In the genomic region with DNA sequence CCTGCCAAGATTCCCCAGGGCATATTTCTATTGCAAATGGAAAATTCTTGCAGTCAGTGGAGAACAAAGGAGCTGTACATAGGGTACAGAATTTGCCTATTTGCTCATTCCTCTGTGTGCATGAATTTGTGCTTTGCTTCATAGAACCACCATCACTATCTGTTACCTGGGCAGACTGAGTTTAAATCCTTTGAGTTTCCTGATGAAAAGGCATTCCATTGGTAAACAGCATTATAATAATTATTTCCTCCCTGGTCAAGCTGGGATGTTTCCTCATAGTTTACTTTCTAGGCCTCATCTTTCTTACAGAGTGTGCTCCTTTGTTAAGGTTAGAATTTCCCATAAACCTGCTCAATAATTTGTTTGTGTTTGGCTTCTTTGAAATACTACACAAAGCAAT, we compare ENCODE assay signal across 1 cellular context.
TF ChIP-seq lines count a peak whose summit lies in the region.

No MANE protein-coding gene starts in this region.

TF ChIP-seq in HepG2, 621 proteins besides CTCF, POLR2A, EP300 and RAD21 (continues in another document):
- peak; percentile 11; the same call in 1 of the 2 replicates for TF ChIP-seq SOX5 (CRISPR knock-in tag; IDR thresholded peaks at IDR 0.05; ENCODE audit: borderline replicate concordance)
- no peak for TF ChIP-seq ZNF724P (CRISPR knock-in tag; IDR thresholded peaks at IDR 0.05; ENCODE audit: borderline replicate concordance)
- TF ChIP-seq SOX6 (IDR thresholded peaks at IDR 0.05) = no peak
- peak; percentile 33; the same call in 1 of the 2 replicates for TF ChIP-seq SOX6 (CRISPR knock-in tag; IDR thresholded peaks at IDR 0.05)
- TF ChIP-seq CREM (IDR thresholded peaks at IDR 0.05) = peak; percentile 39; the same call in 1 of the 2 replicates
- TF ChIP-seq CREM (CRISPR knock-in tag; IDR thresholded peaks at IDR 0.05) = no peak
- no peak for TF ChIP-seq ZNF839 (CRISPR knock-in tag; IDR thresholded peaks at IDR 0.05; ENCODE audit: borderline replicate concordance)
- peak; percentile 69; the same call in 1 of the 2 replicates for TF ChIP-seq NCOA2 (CRISPR knock-in tag; IDR thresholded peaks at IDR 0.05)
- no peak for TF ChIP-seq ZNF253 (CRISPR knock-in tag; IDR thresholded peaks at IDR 0.05; ENCODE audit: borderline replicate concordance)
- no peak for TF ChIP-seq SETDB1 (CRISPR knock-in tag; IDR thresholded peaks at IDR 0.05; ENCODE audit: borderline replicate concordance)
- TF ChIP-seq ZNF430 (CRISPR knock-in tag; IDR thresholded peaks at IDR 0.05) = no peak
- TF ChIP-seq JDP2 (CRISPR knock-in tag; IDR thresholded peaks at IDR 0.05; ENCODE audit: borderline replicate concordance) = no peak
- TF ChIP-seq, protein P1, sequence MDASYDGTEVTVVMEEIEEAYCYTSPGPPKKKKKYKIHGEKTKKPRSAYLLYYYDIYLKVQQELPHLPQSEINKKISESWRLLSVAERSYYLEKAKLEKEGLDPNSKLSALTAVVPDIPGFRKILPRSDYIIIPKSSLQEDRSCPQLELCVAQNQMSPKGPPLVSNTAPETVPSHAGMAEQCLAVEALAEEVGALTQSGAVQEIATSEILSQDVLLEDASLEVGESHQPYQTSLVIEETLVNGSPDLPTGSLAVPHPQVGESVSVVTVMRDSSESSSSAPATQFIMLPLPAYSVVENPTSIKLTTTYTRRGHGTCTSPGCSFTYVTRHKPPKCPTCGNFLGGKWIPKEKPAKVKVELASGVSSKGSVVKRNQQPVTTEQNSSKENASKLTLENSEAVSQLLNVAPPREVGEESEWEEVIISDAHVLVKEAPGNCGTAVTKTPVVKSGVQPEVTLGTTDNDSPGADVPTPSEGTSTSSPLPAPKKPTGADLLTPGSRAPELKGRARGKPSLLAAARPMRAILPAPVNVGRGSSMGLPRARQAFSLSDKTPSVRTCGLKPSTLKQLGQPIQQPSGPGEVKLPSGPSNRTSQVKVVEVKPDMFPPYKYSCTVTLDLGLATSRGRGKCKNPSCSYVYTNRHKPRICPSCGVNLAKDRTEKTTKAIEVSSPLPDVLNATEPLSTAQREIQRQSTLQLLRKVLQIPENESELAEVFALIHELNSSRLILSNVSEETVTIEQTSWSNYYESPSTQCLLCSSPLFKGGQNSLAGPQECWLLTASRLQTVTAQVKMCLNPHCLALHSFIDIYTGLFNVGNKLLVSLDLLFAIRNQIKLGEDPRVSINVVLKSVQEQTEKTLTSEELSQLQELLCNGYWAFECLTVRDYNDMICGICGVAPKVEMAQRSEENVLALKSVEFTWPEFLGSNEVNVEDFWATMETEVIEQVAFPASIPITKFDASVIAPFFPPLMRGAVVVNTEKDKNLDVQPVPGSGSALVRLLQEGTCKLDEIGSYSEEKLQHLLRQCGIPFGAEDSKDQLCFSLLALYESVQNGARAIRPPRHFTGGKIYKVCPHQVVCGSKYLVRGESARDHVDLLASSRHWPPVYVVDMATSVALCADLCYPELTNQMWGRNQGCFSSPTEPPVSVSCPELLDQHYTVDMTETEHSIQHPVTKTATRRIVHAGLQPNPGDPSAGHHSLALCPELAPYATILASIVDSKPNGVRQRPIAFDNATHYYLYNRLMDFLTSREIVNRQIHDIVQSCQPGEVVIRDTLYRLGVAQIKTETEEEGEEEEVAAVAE (CRISPR knock-in tag; IDR thresholded peaks at IDR 0.05; ENCODE audit: borderline replicate concordance) = no peak
- TF ChIP-seq, protein P2, sequence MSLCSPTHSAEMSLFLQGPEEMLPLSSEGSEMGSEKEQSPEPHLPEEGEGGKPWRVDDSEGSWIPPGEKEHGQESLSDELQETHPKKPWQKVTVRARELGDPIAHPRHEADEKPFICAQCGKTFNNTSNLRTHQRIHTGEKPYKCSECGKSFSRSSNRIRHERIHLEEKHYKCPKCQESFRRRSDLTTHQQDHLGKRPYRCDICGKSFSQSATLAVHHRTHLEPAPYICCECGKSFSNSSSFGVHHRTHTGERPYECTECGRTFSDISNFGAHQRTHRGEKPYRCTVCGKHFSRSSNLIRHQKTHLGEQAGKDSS (CRISPR knock-in tag; IDR thresholded peaks at IDR 0.05; ENCODE audit: borderline replicate concordance, low read depth) = no peak
- TF ChIP-seq ZBTB21 (CRISPR knock-in tag; IDR thresholded peaks at IDR 0.05) = no peak
- no peak for TF ChIP-seq SIX1 (CRISPR knock-in tag; IDR thresholded peaks at IDR 0.05; ENCODE audit: borderline replicate concordance)
- TF ChIP-seq SPEN (CRISPR knock-in tag; IDR thresholded peaks at IDR 0.05; ENCODE audit: low read depth) = no peak
- TF ChIP-seq MAFK (conservative IDR thresholded peaks at IDR 0.05 in 1 of 2, IDR thresholded peaks at IDR 0.05 in 1 of 2; ENCODE audit: low read length in 2 of 2) = no peak
- TF ChIP-seq ZBTB8A (CRISPR knock-in tag; IDR thresholded peaks at IDR 0.05; ENCODE audit: borderline replicate concordance, low read depth) = no peak
- no peak for TF ChIP-seq NFRKB (IDR thresholded peaks at IDR 0.05)
- TF ChIP-seq ADNP (CRISPR knock-in tag; IDR thresholded peaks at IDR 0.05) = no peak
- TF ChIP-seq SP2 (CRISPR knock-in tag; IDR thresholded peaks at IDR 0.05) = no peak
- TF ChIP-seq SOX13 (IDR thresholded peaks at IDR 0.05) = no peak
- peak in 1 of 2 experiments; percentile 62; a peak in 2 of 4 replicates for TF ChIP-seq SOX13 (CRISPR knock-in tag; conservative IDR thresholded peaks at IDR 0.05 in 1 of 2, IDR thresholded peaks at IDR 0.05 in 1 of 2)
- TF ChIP-seq ZNF468 (CRISPR knock-in tag; IDR thresholded peaks at IDR 0.05) = no peak
- TF ChIP-seq FOXA3 (CRISPR knock-in tag; IDR thresholded peaks at IDR 0.05) = 0 out of 2 replicates have a peak, but pooled peaks have one; percentile 40
- TF ChIP-seq ZNF367 (CRISPR knock-in tag; IDR thresholded peaks at IDR 0.05; ENCODE audit: borderline replicate concordance) = no peak
- TF ChIP-seq, protein P3, sequence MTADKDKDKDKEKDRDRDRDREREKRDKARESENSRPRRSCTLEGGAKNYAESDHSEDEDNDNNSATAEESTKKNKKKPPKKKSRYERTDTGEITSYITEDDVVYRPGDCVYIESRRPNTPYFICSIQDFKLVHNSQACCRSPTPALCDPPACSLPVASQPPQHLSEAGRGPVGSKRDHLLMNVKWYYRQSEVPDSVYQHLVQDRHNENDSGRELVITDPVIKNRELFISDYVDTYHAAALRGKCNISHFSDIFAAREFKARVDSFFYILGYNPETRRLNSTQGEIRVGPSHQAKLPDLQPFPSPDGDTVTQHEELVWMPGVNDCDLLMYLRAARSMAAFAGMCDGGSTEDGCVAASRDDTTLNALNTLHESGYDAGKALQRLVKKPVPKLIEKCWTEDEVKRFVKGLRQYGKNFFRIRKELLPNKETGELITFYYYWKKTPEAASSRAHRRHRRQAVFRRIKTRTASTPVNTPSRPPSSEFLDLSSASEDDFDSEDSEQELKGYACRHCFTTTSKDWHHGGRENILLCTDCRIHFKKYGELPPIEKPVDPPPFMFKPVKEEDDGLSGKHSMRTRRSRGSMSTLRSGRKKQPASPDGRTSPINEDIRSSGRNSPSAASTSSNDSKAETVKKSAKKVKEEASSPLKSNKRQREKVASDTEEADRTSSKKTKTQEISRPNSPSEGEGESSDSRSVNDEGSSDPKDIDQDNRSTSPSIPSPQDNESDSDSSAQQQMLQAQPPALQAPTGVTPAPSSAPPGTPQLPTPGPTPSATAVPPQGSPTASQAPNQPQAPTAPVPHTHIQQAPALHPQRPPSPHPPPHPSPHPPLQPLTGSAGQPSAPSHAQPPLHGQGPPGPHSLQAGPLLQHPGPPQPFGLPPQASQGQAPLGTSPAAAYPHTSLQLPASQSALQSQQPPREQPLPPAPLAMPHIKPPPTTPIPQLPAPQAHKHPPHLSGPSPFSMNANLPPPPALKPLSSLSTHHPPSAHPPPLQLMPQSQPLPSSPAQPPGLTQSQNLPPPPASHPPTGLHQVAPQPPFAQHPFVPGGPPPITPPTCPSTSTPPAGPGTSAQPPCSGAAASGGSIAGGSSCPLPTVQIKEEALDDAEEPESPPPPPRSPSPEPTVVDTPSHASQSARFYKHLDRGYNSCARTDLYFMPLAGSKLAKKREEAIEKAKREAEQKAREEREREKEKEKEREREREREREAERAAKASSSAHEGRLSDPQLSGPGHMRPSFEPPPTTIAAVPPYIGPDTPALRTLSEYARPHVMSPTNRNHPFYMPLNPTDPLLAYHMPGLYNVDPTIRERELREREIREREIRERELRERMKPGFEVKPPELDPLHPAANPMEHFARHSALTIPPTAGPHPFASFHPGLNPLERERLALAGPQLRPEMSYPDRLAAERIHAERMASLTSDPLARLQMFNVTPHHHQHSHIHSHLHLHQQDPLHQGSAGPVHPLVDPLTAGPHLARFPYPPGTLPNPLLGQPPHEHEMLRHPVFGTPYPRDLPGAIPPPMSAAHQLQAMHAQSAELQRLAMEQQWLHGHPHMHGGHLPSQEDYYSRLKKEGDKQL (CRISPR knock-in tag; IDR thresholded peaks at IDR 0.05; ENCODE audit: low read depth) = no peak
- TF ChIP-seq ZNF569 (CRISPR knock-in tag; IDR thresholded peaks at IDR 0.05; ENCODE audit: borderline replicate concordance) = no peak
- TF ChIP-seq, protein P4, sequence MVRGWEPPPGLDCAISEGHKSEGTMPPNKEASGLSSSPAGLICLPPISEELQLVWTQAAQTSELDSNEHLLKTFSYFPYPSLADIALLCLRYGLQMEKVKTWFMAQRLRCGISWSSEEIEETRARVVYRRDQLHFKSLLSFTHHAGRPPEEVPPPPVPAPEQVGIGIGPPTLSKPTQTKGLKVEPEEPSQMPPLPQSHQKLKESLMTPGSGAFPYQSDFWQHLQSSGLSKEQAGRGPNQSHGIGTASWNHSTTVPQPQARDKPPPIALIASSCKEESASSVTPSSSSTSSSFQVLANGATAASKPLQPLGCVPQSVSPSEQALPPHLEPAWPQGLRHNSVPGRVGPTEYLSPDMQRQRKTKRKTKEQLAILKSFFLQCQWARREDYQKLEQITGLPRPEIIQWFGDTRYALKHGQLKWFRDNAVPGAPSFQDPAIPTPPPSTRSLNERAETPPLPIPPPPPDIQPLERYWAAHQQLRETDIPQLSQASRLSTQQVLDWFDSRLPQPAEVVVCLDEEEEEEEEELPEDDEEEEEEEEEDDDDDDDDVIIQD (CRISPR knock-in tag; IDR thresholded peaks at IDR 0.05; ENCODE audit: low read depth) = no peak
- no peak for TF ChIP-seq SALL1 (CRISPR knock-in tag; IDR thresholded peaks at IDR 0.05)
- no peak for TF ChIP-seq ZMYM3 (CRISPR knock-in tag; IDR thresholded peaks at IDR 0.05)
- no peak for TF ChIP-seq ZNF678 (CRISPR knock-in tag; IDR thresholded peaks at IDR 0.05)
- no peak for TF ChIP-seq RBM22 (optimal IDR thresholded peaks at IDR 0.05; ENCODE audit: low read length)
- no peak for TF ChIP-seq SMARCC2 (IDR thresholded peaks at IDR 0.05)
- TF ChIP-seq TOE1 (CRISPR knock-in tag; IDR thresholded peaks at IDR 0.05) = no peak
- no peak for TF ChIP-seq MTA1 (CRISPR knock-in tag; IDR thresholded peaks at IDR 0.05; ENCODE audit: borderline replicate concordance)
- TF ChIP-seq, protein P5, sequence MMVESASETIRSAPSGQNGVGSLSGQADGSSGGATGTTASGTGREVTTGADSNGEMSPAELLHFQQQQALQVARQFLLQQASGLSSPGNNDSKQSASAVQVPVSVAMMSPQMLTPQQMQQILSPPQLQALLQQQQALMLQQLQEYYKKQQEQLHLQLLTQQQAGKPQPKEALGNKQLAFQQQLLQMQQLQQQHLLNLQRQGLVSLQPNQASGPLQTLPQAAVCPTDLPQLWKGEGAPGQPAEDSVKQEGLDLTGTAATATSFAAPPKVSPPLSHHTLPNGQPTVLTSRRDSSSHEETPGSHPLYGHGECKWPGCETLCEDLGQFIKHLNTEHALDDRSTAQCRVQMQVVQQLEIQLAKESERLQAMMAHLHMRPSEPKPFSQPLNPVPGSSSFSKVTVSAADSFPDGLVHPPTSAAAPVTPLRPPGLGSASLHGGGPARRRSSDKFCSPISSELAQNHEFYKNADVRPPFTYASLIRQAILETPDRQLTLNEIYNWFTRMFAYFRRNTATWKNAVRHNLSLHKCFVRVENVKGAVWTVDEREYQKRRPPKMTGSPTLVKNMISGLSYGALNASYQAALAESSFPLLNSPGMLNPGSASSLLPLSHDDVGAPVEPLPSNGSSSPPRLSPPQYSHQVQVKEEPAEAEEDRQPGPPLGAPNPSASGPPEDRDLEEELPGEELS (CRISPR knock-in tag; IDR thresholded peaks at IDR 0.05) = 0 out of 2 replicates have a peak, but pooled peaks have one; percentile 12
- TF ChIP-seq ETV6 (CRISPR knock-in tag; conservative IDR thresholded peaks at IDR 0.05) = no peak
- TF ChIP-seq GABPA (IDR thresholded peaks at IDR 0.05; ENCODE audit: low read depth, low read length) = no peak
- no peak for TF ChIP-seq GABPA (CRISPR knock-in tag; IDR thresholded peaks at IDR 0.05; ENCODE audit: low read depth)
- no peak for TF ChIP-seq ZKSCAN5 (CRISPR knock-in tag; IDR thresholded peaks at IDR 0.05)
- TF ChIP-seq ZNF225 (CRISPR knock-in tag; IDR thresholded peaks at IDR 0.05) = no peak
- TF ChIP-seq, protein P6, sequence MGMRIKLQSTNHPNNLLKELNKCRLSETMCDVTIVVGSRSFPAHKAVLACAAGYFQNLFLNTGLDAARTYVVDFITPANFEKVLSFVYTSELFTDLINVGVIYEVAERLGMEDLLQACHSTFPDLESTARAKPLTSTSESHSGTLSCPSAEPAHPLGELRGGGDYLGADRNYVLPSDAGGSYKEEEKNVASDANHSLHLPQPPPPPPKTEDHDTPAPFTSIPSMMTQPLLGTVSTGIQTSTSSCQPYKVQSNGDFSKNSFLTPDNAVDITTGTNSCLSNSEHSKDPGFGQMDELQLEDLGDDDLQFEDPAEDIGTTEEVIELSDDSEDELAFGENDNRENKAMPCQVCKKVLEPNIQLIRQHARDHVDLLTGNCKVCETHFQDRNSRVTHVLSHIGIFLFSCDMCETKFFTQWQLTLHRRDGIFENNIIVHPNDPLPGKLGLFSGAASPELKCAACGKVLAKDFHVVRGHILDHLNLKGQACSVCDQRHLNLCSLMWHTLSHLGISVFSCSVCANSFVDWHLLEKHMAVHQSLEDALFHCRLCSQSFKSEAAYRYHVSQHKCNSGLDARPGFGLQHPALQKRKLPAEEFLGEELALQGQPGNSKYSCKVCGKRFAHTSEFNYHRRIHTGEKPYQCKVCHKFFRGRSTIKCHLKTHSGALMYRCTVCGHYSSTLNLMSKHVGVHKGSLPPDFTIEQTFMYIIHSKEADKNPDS (CRISPR knock-in tag; IDR thresholded peaks at IDR 0.05) = no peak
- no peak for TF ChIP-seq NFKBIZ (CRISPR knock-in tag; IDR thresholded peaks at IDR 0.05)
- no peak for TF ChIP-seq TAF15 (IDR thresholded peaks at IDR 0.05; ENCODE audit: low read depth, low read length, poor library complexity, severe bottlenecking)
- TF ChIP-seq ZNF317 (CRISPR knock-in tag; IDR thresholded peaks at IDR 0.05) = no peak
- TF ChIP-seq FOXA1 (IDR thresholded peaks at IDR 0.05) = no peak
- TF ChIP-seq FOXA1 (CRISPR knock-in tag; IDR thresholded peaks at IDR 0.05) = peak; percentile 32; the same call in 1 of the 2 replicates
- TF ChIP-seq, protein P7, sequence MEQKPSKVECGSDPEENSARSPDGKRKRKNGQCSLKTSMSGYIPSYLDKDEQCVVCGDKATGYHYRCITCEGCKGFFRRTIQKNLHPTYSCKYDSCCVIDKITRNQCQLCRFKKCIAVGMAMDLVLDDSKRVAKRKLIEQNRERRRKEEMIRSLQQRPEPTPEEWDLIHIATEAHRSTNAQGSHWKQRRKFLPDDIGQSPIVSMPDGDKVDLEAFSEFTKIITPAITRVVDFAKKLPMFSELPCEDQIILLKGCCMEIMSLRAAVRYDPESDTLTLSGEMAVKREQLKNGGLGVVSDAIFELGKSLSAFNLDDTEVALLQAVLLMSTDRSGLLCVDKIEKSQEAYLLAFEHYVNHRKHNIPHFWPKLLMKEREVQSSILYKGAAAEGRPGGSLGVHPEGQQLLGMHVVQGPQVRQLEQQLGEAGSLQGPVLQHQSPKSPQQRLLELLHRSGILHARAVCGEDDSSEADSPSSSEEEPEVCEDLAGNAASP (CRISPR knock-in tag; IDR thresholded peaks at IDR 0.05; ENCODE audit: borderline replicate concordance) = no peak
- TF ChIP-seq BCL6 (CRISPR knock-in tag; IDR thresholded peaks at IDR 0.05) = peak; percentile 22; the same call in 1 of the 2 replicates
